Comparison of ENCODE assay signal across 7 cellular contexts in genomic region chr19:57838622-57839191, GRCh38. TPM values are rescaled to one million over a fixed set of nuclear protein-coding genes. Genes with fewer than 3 reads are reported as not detected.
A peak's percentile ranks its signal among the peaks of the same experiment; 100 is the strongest.
DNase-seq lines count a peak whose midpoint lies in the region; ATAC-seq, FAIRE-seq and TF ChIP-seq lines count a peak whose summit lies in the region.
"Not testable (repeated sequence)": the region's sequence is repeated elsewhere in the genome, so short reads cannot be mapped to it uniquely, and the experiment has no call there.

No MANE protein-coding gene starts in this region.

- intact Hi-C loops in activated CD4-positive, alpha-beta T cell treated with anti-CD3 and anti-CD28 coated beads, Interleukin-2, amount 10 ng/mL, durations not matched to agents 24 days and 14 days (cut with micrococcal nuclease), result not testable (repeated sequence)

- POLR2A ChIA-PET in CD8-positive, alpha-beta memory T cell (lab: Charles Lee), result not testable (repeated sequence)

- TF ChIP-seq CTCF in bronchial epithelial cell (IDR thresholded peaks at IDR 0.05; ENCODE audit: insufficient read depth, low read length, severe bottlenecking), result not testable (repeated sequence)

- peaks cover 9 to 18% (median 9%) of the 10 kb centered on the region in 3 donors for H3K4me1 Mint-ChIP-seq in CD8-positive, alpha-beta memory T cell
- H3K4me1 Mint-ChIP-seq in activated CD4-positive, alpha-beta T cell treated with anti-CD3 and anti-CD28 coated beads, Interleukin-2, amount 10 ng/mL, durations not matched to agents 24 days and 14 days; memory B cell; stimulated activated effector memory CD8-positive, alpha-beta T cell treated with anti-CD3 and anti-CD28 coated beads, Interleukin-12 subunit alpha, Interleukin-12 subunit beta, amount 100 ng/mL, for 72 hours: not testable (repeated sequence)
- H3K4me1 Mint-ChIP-seq in activated T-cell treated with anti-CD3 and anti-CD28 coated beads, Interleukin-2, amount 50 U/mL, for 24 hours (ENCODE audit: low read depth), result peaks cover 16% of the 10 kb centered on the region
- H3K4me1 Mint-ChIP-seq in activated naive CD4-positive, alpha-beta T cell treated with anti-CD3 and anti-CD28 coated beads, Interleukin-2, amount 10 ng/mL, durations not matched to agents 7 days and 5 days, result peaks cover 12% of the 10 kb centered on the region

- H3K36me3 Mint-ChIP-seq in CD8-positive, alpha-beta memory T cell, result peaks cover 4 to 52% (median 7%) of the 10 kb centered on the region in 3 donors
- peaks cover 54% of the 10 kb centered on the region for H3K36me3 Mint-ChIP-seq in activated CD4-positive, alpha-beta T cell treated with anti-CD3 and anti-CD28 coated beads, Interleukin-2, amount 10 ng/mL, durations not matched to agents 24 days and 14 days (ENCODE audit: low read depth)
- H3K36me3 Mint-ChIP-seq in activated T-cell treated with anti-CD3 and anti-CD28 coated beads, Interleukin-2, amount 50 U/mL, for 24 hours (ENCODE audit: low read depth), result peaks cover 73% of the 10 kb centered on the region
- peaks cover 52% of the 10 kb centered on the region for H3K36me3 Mint-ChIP-seq in activated naive CD4-positive, alpha-beta T cell treated with anti-CD3 and anti-CD28 coated beads, Interleukin-2, amount 10 ng/mL, durations not matched to agents 7 days and 5 days
- H3K36me3 Mint-ChIP-seq in memory B cell, result peaks cover 11% of the 10 kb centered on the region
- peaks cover 55% of the 10 kb centered on the region for H3K36me3 Mint-ChIP-seq in stimulated activated effector memory CD8-positive, alpha-beta T cell treated with anti-CD3 and anti-CD28 coated beads, Interleukin-12 subunit alpha, Interleukin-12 subunit beta, amount 100 ng/mL, for 72 hours

- not testable (repeated sequence) for H3K9me3 ChIP-seq in CD8-positive, alpha-beta memory T cell (ENCODE audit: low read length)

- CTCF ChIA-PET in CD8-positive, alpha-beta memory T cell (lab: Charles Lee); activated naive CD4-positive, alpha-beta T cell treated with anti-CD3 and anti-CD28 coated beads, Interleukin-2, amount 10 ng/mL, durations not matched to agents 7 days and 5 days (lab: Charles Lee): not testable (repeated sequence)

- DNase-seq in CD8-positive, alpha-beta memory T cell; activated CD4-positive, alpha-beta T cell treated with anti-CD3 and anti-CD28 coated beads, Interleukin-2, amount 10 ng/mL, durations not matched to agents 24 days and 14 days; activated T-cell treated with anti-CD3 and anti-CD28 coated beads, Interleukin-2, amount 50 U/mL, for 24 hours; activated naive CD4-positive, alpha-beta T cell treated with anti-CD3 and anti-CD28 coated beads, Interleukin-2, amount 10 ng/mL, durations not matched to agents 7 days and 5 days; bronchial epithelial cell (ENCODE audit: low read depth); memory B cell (ENCODE audit: low spot score in 2 of 2); stimulated activated effector memory CD8-positive, alpha-beta T cell treated with anti-CD3 and anti-CD28 coated beads, Interleukin-12 subunit alpha, Interleukin-12 subunit beta, amount 100 ng/mL, for 72 hours (ENCODE audit: low spot score in 2 of 2): not testable (repeated sequence)

- H3K36me3 ChIP-seq in CD8-positive, alpha-beta memory T cell (ENCODE audit: insufficient read depth, low read length); bronchial epithelial cell (ENCODE audit: control insufficient read depth, insufficient read depth, low read length): not testable (repeated sequence)

- not testable (repeated sequence) for H3K4me3 ChIP-seq in CD8-positive, alpha-beta memory T cell (ENCODE audit: low read length); bronchial epithelial cell (ENCODE audit: low read depth, low read length)

- not testable (repeated sequence) for H3K9me3 Mint-ChIP-seq in CD8-positive, alpha-beta memory T cell; activated CD4-positive, alpha-beta T cell treated with anti-CD3 and anti-CD28 coated beads, Interleukin-2, amount 10 ng/mL, durations not matched to agents 24 days and 14 days; activated T-cell treated with anti-CD3 and anti-CD28 coated beads, Interleukin-2, amount 50 U/mL, for 24 hours; activated naive CD4-positive, alpha-beta T cell treated with anti-CD3 and anti-CD28 coated beads, Interleukin-2, amount 10 ng/mL, durations not matched to agents 7 days and 5 days; memory B cell; stimulated activated effector memory CD8-positive, alpha-beta T cell treated with anti-CD3 and anti-CD28 coated beads, Interleukin-12 subunit alpha, Interleukin-12 subunit beta, amount 100 ng/mL, for 72 hours

- not testable (repeated sequence) for H3K27ac ChIP-seq in CD8-positive, alpha-beta memory T cell (ENCODE audit: low read depth, low read length)

- not testable (repeated sequence) for ATAC-seq in memory B cell (ENCODE audit: low read depth)
- ATAC-seq in stimulated activated effector memory CD8-positive, alpha-beta T cell treated with anti-CD3 and anti-CD28 coated beads, Interleukin-12 subunit alpha, Interleukin-12 subunit beta, amount 100 ng/mL, for 72 hours, result peak; percentile 69

- not testable (repeated sequence) for H3K4me3 Mint-ChIP-seq in CD8-positive, alpha-beta memory T cell; activated CD4-positive, alpha-beta T cell treated with anti-CD3 and anti-CD28 coated beads, Interleukin-2, amount 10 ng/mL, durations not matched to agents 24 days and 14 days; activated T-cell treated with anti-CD3 and anti-CD28 coated beads, Interleukin-2, amount 50 U/mL, for 24 hours; activated naive CD4-positive, alpha-beta T cell treated with anti-CD3 and anti-CD28 coated beads, Interleukin-2, amount 10 ng/mL, durations not matched to agents 7 days and 5 days; memory B cell; stimulated activated effector memory CD8-positive, alpha-beta T cell treated with anti-CD3 and anti-CD28 coated beads, Interleukin-12 subunit alpha, Interleukin-12 subunit beta, amount 100 ng/mL, for 72 hours

- not testable (repeated sequence) for H3K27me3 Mint-ChIP-seq in CD8-positive, alpha-beta memory T cell; activated CD4-positive, alpha-beta T cell treated with anti-CD3 and anti-CD28 coated beads, Interleukin-2, amount 10 ng/mL, durations not matched to agents 24 days and 14 days; activated T-cell treated with anti-CD3 and anti-CD28 coated beads, Interleukin-2, amount 50 U/mL, for 24 hours; activated naive CD4-positive, alpha-beta T cell treated with anti-CD3 and anti-CD28 coated beads, Interleukin-2, amount 10 ng/mL, durations not matched to agents 7 days and 5 days; memory B cell

- not testable (repeated sequence) for H3K27me3 ChIP-seq in CD8-positive, alpha-beta memory T cell (ENCODE audit: insufficient read depth, low read length, poor library complexity, severe bottlenecking); bronchial epithelial cell (ENCODE audit: control insufficient read depth, insufficient read depth, low read length)

- peak; percentile 28 for FAIRE-seq in bronchial epithelial cell (lab: Jason Lieb, UNC)

- peak overlapping the region in 6 of 8 donors; percentile 39 to 86 (median 70) for H3K27ac Mint-ChIP-seq in CD8-positive, alpha-beta memory T cell
- H3K27ac Mint-ChIP-seq in activated CD4-positive, alpha-beta T cell treated with anti-CD3 and anti-CD28 coated beads, Interleukin-2, amount 10 ng/mL, durations not matched to agents 24 days and 14 days, result peak overlapping the region; percentile 52
- H3K27ac Mint-ChIP-seq in activated T-cell treated with anti-CD3 and anti-CD28 coated beads, Interleukin-2, amount 50 U/mL, for 24 hours, result peak overlapping the region; percentile 80
- peak overlapping the region; percentile 60 for H3K27ac Mint-ChIP-seq in activated naive CD4-positive, alpha-beta T cell treated with anti-CD3 and anti-CD28 coated beads, Interleukin-2, amount 10 ng/mL, durations not matched to agents 7 days and 5 days
- H3K27ac Mint-ChIP-seq in memory B cell, result peak overlapping the region; percentile 78
- H3K27ac Mint-ChIP-seq in stimulated activated effector memory CD8-positive, alpha-beta T cell treated with anti-CD3 and anti-CD28 coated beads, Interleukin-12 subunit alpha, Interleukin-12 subunit beta, amount 100 ng/mL, for 72 hours, result peak overlapping the region; percentile 46

- not testable (repeated sequence) for H3K4me1 ChIP-seq in CD8-positive, alpha-beta memory T cell (ENCODE audit: insufficient read depth, low read length)

RNA-seq across cellular contexts. Expression of gene ZNF587B, which starts 8.6 kb away (rescaled TPM):
- 10 to 100 TPM; 24.8 to 25.4 TPM for total RNA-seq in CD8-positive, alpha-beta memory T cell
- polyA plus RNA-seq in CD8-positive, alpha-beta memory T cell, result 1.4 TPM
- 25.5 and 27.5 TPM in 2 replicates for total RNA-seq in activated CD4-positive, alpha-beta T cell treated with anti-CD3 and anti-CD28 coated beads, Interleukin-2, amount 10 ng/mL, durations not matched to agents 24 days and 14 days
- total RNA-seq in bronchial epithelial cell, result 19.8 and 36.1 TPM in 2 replicates

RNA-seq across cellular contexts. Expression of gene ZNF587, which starts 11.0 kb away (rescaled TPM):
- 10 to 100 TPM; 24.2 to 27.2 TPM for total RNA-seq in CD8-positive, alpha-beta memory T cell
- 4.8 TPM for polyA plus RNA-seq in CD8-positive, alpha-beta memory T cell
- total RNA-seq in activated CD4-positive, alpha-beta T cell treated with anti-CD3 and anti-CD28 coated beads, Interleukin-2, amount 10 ng/mL, durations not matched to agents 24 days and 14 days, result 30.1 and 30.9 TPM in 2 replicates
- 11.8 and 19.5 TPM in 2 replicates for total RNA-seq in bronchial epithelial cell

RNA-seq across cellular contexts. Expression of gene ZNF552, which starts 24.0 kb away (rescaled TPM):
- 10 to 100 TPM in 1 of 2 experiments, 1 to 10 TPM in 1; 7.2 to 10.6 TPM for total RNA-seq in CD8-positive, alpha-beta memory T cell
- polyA plus RNA-seq in CD8-positive, alpha-beta memory T cell, result 11.3 TPM
- 9.2 and 9.8 TPM in 2 replicates for total RNA-seq in activated CD4-positive, alpha-beta T cell treated with anti-CD3 and anti-CD28 coated beads, Interleukin-2, amount 10 ng/mL, durations not matched to agents 24 days and 14 days
- 7.0 and 8.2 TPM in 2 replicates for total RNA-seq in bronchial epithelial cell

RNA-seq across cellular contexts. Expression of gene ZNF814, which starts 50.1 kb away (rescaled TPM):
- 10 to 100 TPM; 38.5 to 38.7 TPM for total RNA-seq in CD8-positive, alpha-beta memory T cell
- polyA plus RNA-seq in CD8-positive, alpha-beta memory T cell, result 21.2 TPM
- total RNA-seq in activated CD4-positive, alpha-beta T cell treated with anti-CD3 and anti-CD28 coated beads, Interleukin-2, amount 10 ng/mL, durations not matched to agents 24 days and 14 days, result 17.5 and 17.7 TPM in 2 replicates
- total RNA-seq in bronchial epithelial cell, result 6.4 and 6.8 TPM in 2 replicates
